13 cellular contexts compared by ENCODE assay signal in the genomic region with DNA sequence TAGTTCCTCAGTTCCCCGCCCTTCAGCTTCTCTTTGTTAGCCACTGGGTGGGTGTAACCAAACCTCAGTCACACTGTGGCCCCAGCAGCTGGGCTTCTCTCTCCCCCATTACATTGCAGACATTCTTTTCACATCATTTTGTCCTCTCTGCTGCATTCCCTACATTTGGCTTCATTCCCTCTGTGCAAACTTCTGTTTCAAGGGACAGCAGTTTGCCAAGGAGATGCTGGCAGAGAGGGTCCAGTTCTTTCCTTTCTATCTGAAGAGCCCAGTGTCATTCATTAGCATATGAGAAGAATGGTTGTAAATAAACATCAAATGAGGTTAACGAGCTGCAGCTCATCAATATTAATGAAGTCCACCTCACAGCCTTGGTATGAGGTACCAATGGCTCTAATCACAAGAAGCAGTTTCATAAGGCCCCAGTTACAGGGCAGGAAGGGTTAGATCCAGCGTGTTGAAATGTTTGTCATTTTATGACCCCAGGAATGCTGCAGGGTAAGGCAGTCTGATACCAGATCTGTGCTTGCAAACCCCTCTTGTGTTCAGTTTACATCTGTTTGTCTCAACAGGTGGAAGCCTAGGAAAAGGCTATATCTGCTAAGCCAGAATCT.
DNase-seq lines count a peak whose midpoint lies in the region; ATAC-seq and TF ChIP-seq lines count a peak whose summit lies in the region.
"Had no signal": no experiment of that assay in that cellular context is flagged by ENCODE, and none has a peak within 500 bp of the region (broad histone marks: within the 10 kb centered on the region; RNA-seq: fewer than 3 reads in every experiment).

No MANE protein-coding gene starts in this region.

- H2AFZ ChIP-seq in PC-9 (no peak overlapping the region), neuronal stem cell (ENCODE audit: low read length) (peak overlapping the region; percentile 47)

- H3K9ac ChIP-seq in neuronal stem cell (ENCODE audit: low read depth, low read length, poor library complexity) = no peak overlapping the region

- no peak overlapping the region for H3K4ac ChIP-seq in neuronal stem cell (ENCODE audit: low read length)

- H3K4me1 ChIP-seq in PC-9 (replicated peaks; ENCODE audit: insufficient read depth) (peaks cover 7% of the 10 kb centered on the region), neuronal stem cell (ENCODE audit: control insufficient read depth in 2 of 2, insufficient read depth in 1 of 2, low read depth in 1 of 2, low read length in 2 of 2) (peaks cover 20 to 23% of the 10 kb centered on the region in 2 donors)

- no peak overlapping the region for H3K23ac ChIP-seq in neuronal stem cell (ENCODE audit: low read depth, low read length, poor library complexity)

- H3K18ac ChIP-seq in neuronal stem cell (ENCODE audit: low read length) = peak overlapping the region; percentile 15

- no peak overlapping the region for H4K91ac ChIP-seq in neuronal stem cell (ENCODE audit: low read depth, low read length, poor library complexity)

- no peak overlapping the region for H4K8ac ChIP-seq in neuronal stem cell (ENCODE audit: low read depth, low read length)

- H3K27me3 ChIP-seq in PC-9 (ENCODE audit: insufficient read depth, low read depth) (no peaks in the 10 kb centered on the region), neuronal stem cell (ENCODE audit: control insufficient read depth in 3 of 3, insufficient read depth in 3 of 3, low read depth in 1 of 3, low read length in 3 of 3) (no peaks in the 10 kb centered on the region)
- H3K27me3 ChIP-seq: tibial nerve had no signal

- peaks cover 9% of the 10 kb centered on the region; the same call in 1 of the 2 replicates for H3F3A ChIP-seq in PC-9 (ENCODE audit: insufficient read depth, low read depth)

- H3K4me2 ChIP-seq in PC-9 (0 out of 2 replicates have a peak overlapping the region, but pooled peaks have one; percentile 8), neuronal stem cell (ENCODE audit: insufficient read depth, low read length, poor library complexity, severe bottlenecking) (peak overlapping the region; percentile 26)

- no peak overlapping the region for H2AK5ac ChIP-seq in neuronal stem cell (ENCODE audit: low read depth, low read length)

- no CpG with 5 or more reads among the region's 3 CpGs for WGBS in neuronal stem cell (ENCODE audit: extremely low coverage in 2 of 2, insufficient read length in 2 of 2, insufficient replicate concordance in 1 of 2), 2 donors

- H3K4me3 ChIP-seq in PC-9 (no peak overlapping the region), foreskin fibroblast (ENCODE audit: low read depth in 1 of 2, low read length in 2 of 2) (no peak overlapping the region), neuronal stem cell (ENCODE audit: low read length in 2 of 2) (no peak overlapping the region)
- H3K4me3 ChIP-seq: GM12878, tibial nerve had no signal

- DNase-seq in ELF-1 (ENCODE audit: low read depth, low spot score) = peak; percentile 59
- peak; percentile 6 to 81 for DNase-seq in PC-9
- peak; percentile 32 to 72 for DNase-seq in foreskin fibroblast
- DNase-seq in neuronal stem cell (ENCODE audit: low spot score) = peak; percentile 26
- DNase-seq: activated CD8-positive, alpha-beta memory T cell treated with anti-CD3 and anti-CD28 coated beads for 24 hours; left colon; NCI-H1092 had no signal

- TF ChIP-seq CTCF in PC-9 (conservative IDR thresholded peaks at IDR 0.05) = no peak
- no peak for TF ChIP-seq CTCF in foreskin fibroblast (IDR thresholded peaks at IDR 0.05; ENCODE audit: low read depth, low read length)

- H2BK15ac ChIP-seq in neuronal stem cell (ENCODE audit: low read length) = no peak overlapping the region

- H2BK12ac ChIP-seq in neuronal stem cell (ENCODE audit: low read length) = no peak overlapping the region

- no peaks in the 10 kb centered on the region for H4K20me1 ChIP-seq in PC-9 (ENCODE audit: insufficient read depth)

- no peaks in the 10 kb centered on the region for H3K9me3 ChIP-seq in PC-9 (ENCODE audit: insufficient read depth, low read depth)
- H3K9me3 ChIP-seq in neuronal stem cell (replicated peaks in 1 of 2; ENCODE audit: control insufficient read depth in 2 of 2, insufficient read depth in 1 of 2, low read depth in 1 of 2, low read length in 2 of 2) = no peaks in the 10 kb centered on the region
- H3K9me3 ChIP-seq: tibial nerve had no signal

- POLR2A ChIA-PET in PC-9 (lab: Charles Lee; ENCODE audit: unreplicated experiment) = no interaction called here

- CTCF ChIA-PET in PC-9 (lab: Charles Lee) = no interaction called here

- H3K79me2 ChIP-seq in PC-9 (ENCODE audit: low read depth) = no peaks in the 10 kb centered on the region

- H3K27ac ChIP-seq in PC-9 (no peak overlapping the region), neuronal stem cell (replicated peaks; ENCODE audit: low read length) (peak overlapping the region; percentile 86)

- ATAC-seq in GM21526 (IDR thresholded peaks at IDR 0.05; ENCODE audit: low FRiP score, unreplicated experiment) (no peak), GM21381 (IDR thresholded peaks at IDR 0.05; ENCODE audit: unreplicated experiment) (no peak), GM21723 (IDR thresholded peaks at IDR 0.05; ENCODE audit: unreplicated experiment) (no peak), esophagus mucosa (no peak)
- ATAC-seq: GM12878, left colon had no signal

- H3K36me3 ChIP-seq in PC-9 (ENCODE audit: low read depth) (no peaks in the 10 kb centered on the region), neuronal stem cell (replicated peaks in 1 of 2; ENCODE audit: control insufficient read depth in 2 of 2, insufficient read depth in 2 of 2, low read length in 2 of 2) (no peaks in the 10 kb centered on the region)
- H3K36me3 ChIP-seq: tibial nerve had no signal

- intact Hi-C loops in PC-9 (cut with micrococcal nuclease; ENCODE audit: unreplicated experiment) = no loop called here

- no peaks in the 10 kb centered on the region for H3K79me1 ChIP-seq in neuronal stem cell (ENCODE audit: low read depth, low read length)

- no peak overlapping the region for H2BK120ac ChIP-seq in neuronal stem cell (ENCODE audit: low read depth, low read length)

- BruUV-seq in PC-9 (replicated peaks; lab: Mats Ljungman, UMichigan) = no TSS peak

- H2BK5ac ChIP-seq in neuronal stem cell (ENCODE audit: low read length) = no peak overlapping the region

- H3K9me2 ChIP-seq in PC-9 (ENCODE audit: insufficient read depth) = no peaks in the 10 kb centered on the region

- H3K14ac ChIP-seq in neuronal stem cell (ENCODE audit: low read length) = no peak overlapping the region
